Comparison of ENCODE assay signal across 26 cellular contexts in the genomic region with DNA sequence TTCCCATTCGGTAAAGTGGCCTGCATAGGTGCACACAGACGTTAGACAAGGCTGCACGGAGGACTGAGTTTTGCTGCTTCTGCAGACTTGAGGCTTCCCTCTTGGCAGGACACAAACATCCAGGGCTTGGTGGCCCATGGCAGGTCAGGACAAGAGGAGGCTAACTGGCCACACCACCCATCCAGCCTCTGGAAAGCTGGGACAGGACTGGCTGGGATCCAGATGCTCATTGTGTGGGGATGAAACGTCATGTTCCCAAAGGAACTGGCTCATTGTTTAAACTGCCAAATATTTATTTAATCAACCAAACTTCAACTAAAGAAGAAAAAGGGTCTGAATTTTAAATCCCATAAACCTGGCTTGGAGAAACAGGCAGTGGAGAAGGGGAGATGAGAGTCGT.
DNase-seq lines count a peak whose midpoint lies in the region; ATAC-seq and TF ChIP-seq lines count a peak whose summit lies in the region.
"Had no signal": no experiment of that assay in that cellular context is flagged by ENCODE, and none has a peak within 500 bp of the region (broad histone marks: within the 10 kb centered on the region; RNA-seq: fewer than 3 reads in every experiment).

No MANE protein-coding gene starts in this region.

- no peak for DNase-seq in Right ventricle myocardium inferior (ENCODE audit: missing footprints)
- DNase-seq in right atrium auricular region (ENCODE audit: low spot score) = no peak
- DNase-seq in cardiac septum (ENCODE audit: low spot score) = peak; percentile 77
- DNase-seq in medulla oblongata (ENCODE audit: extremely low spot score) = peak; percentile 22
- no peak for DNase-seq in HEK293T (ENCODE audit: extremely low spot score)
- no peak for DNase-seq in Peyer's patch
- no peak for DNase-seq in mesenchymal stem cell
- DNase-seq: activated CD4-positive, alpha-beta memory T cell treated with anti-CD3 and anti-CD28 coated beads for 36 hours; activated effector memory CD4-positive, alpha-beta T cell treated with anti-CD3 and anti-CD28 coated beads, Interleukin-2, amount 50 U/mL, for 16 hours; activated T-cell treated with anti-CD3 and anti-CD28 coated beads for 4 hours; Caco-2; DND-41; GM23248; NCI-H1092; NCI-H2029; NCI-H226; NCI-H774; psoas muscle; SHP77; stimulated activated naive B cell treated with anti-CD40 and anti-IgM and Interleukin-4, amounts not matched to agents 10 μg/mL and 1 μg/mL and 100 μg/mL, for 72 hours; SW 1271 had no signal

- H3K4me2 ChIP-seq in mesenchymal stem cell (ENCODE audit: low read length, poor library complexity, severe bottlenecking) = no peak overlapping the region
- H3K4me2 ChIP-seq: A549, BLaER1, neural progenitor cell, smooth muscle cell had no signal

- no peak overlapping the region for H4K91ac ChIP-seq in mesenchymal stem cell (ENCODE audit: low read length)

- TF ChIP-seq CTCF in right atrium auricular region (IDR thresholded peaks at IDR 0.05) (no peak), Peyer's patch (IDR thresholded peaks at IDR 0.05) (no peak)

- CTCF ChIA-PET in HEK293T (lab: Yijun Ruan, JAX) = no interaction called here

- 84% methylated on average over 4 of the region's 5 CpGs for WGBS in mesenchymal stem cell

- no peaks in the 10 kb centered on the region for H3K27me3 ChIP-seq in right atrium auricular region
- no peaks in the 10 kb centered on the region for H3K27me3 ChIP-seq in Peyer's patch
- no peaks in the 10 kb centered on the region for H3K27me3 ChIP-seq in mesenchymal stem cell (ENCODE audit: control insufficient read depth in 1 of 2, insufficient read depth in 1 of 2, low read length in 2 of 2)
- H3K27me3 ChIP-seq: BLaER1, neural progenitor cell had no signal

- H3K23ac ChIP-seq in mesenchymal stem cell (ENCODE audit: low read length in 2 of 2) = no peak overlapping the region

- H2AK5ac ChIP-seq in mesenchymal stem cell (ENCODE audit: low read length, severe bottlenecking) = no peak overlapping the region

- peak overlapping the region in 1 of 2 experiments; percentile 71 for H3K14ac ChIP-seq in mesenchymal stem cell (ENCODE audit: low read length in 2 of 2)

- POLR2A ChIA-PET in HEK293T (lab: Yijun Ruan, JAX) = no interaction called here

- no peak overlapping the region for H2BK12ac ChIP-seq in mesenchymal stem cell (ENCODE audit: low read length in 2 of 2)

- peak overlapping the region in 1 of 2 donors; percentile 28 for H3K27ac ChIP-seq in right atrium auricular region
- no peak overlapping the region for H3K27ac ChIP-seq in Peyer's patch
- no peak overlapping the region for H3K27ac ChIP-seq in mesenchymal stem cell (ENCODE audit: low read length, poor library complexity, severe bottlenecking)
- H3K27ac ChIP-seq: BLaER1, GM23248, neural progenitor cell, psoas muscle had no signal

- H3K79me1 ChIP-seq in mesenchymal stem cell (replicated peaks; ENCODE audit: low read length, poor library complexity, severe bottlenecking) = no peaks in the 10 kb centered on the region

- H3K9me3 ChIP-seq in right atrium auricular region (no peaks in the 10 kb centered on the region), Peyer's patch (no peaks in the 10 kb centered on the region), mesenchymal stem cell (ENCODE audit: control insufficient read depth, low read length) (no peaks in the 10 kb centered on the region)
- H3K9me3 ChIP-seq: A549, BLaER1, Caco-2, psoas muscle had no signal

- no peak overlapping the region for H2AFZ ChIP-seq in mesenchymal stem cell (ENCODE audit: low read depth, low read length)
- H2AFZ ChIP-seq: GM23248, neural progenitor cell had no signal

- TF ChIP-seq POLR2A in Peyer's patch (IDR thresholded peaks at IDR 0.05) = no peak

- H3K18ac ChIP-seq in mesenchymal stem cell (ENCODE audit: low read depth in 1 of 2, low read length in 2 of 2) = no peak overlapping the region

- no peak overlapping the region for H3K4ac ChIP-seq in mesenchymal stem cell (ENCODE audit: low read depth in 1 of 2, low read length in 2 of 2)

- H3K36me3 ChIP-seq in right atrium auricular region (no peaks in the 10 kb centered on the region), Peyer's patch (no peaks in the 10 kb centered on the region), mesenchymal stem cell (ENCODE audit: control insufficient read depth in 1 of 2, insufficient read depth in 2 of 2, low read depth in 1 of 2, low read length in 2 of 2) (peaks cover 5 to 26% of the 10 kb centered on the region in 2 experiments)
- H3K36me3 ChIP-seq: neural progenitor cell had no signal

- H3K4me1 ChIP-seq in right atrium auricular region (peaks cover 0 to 14% of the 10 kb centered on the region in 2 donors), Peyer's patch (no peaks in the 10 kb centered on the region), mesenchymal stem cell (ENCODE audit: control insufficient read depth, insufficient read depth, low read depth, low read length) (no peaks in the 10 kb centered on the region)
- H3K4me1 ChIP-seq: Caco-2, neural progenitor cell, psoas muscle had no signal

- H3K9ac ChIP-seq in mesenchymal stem cell (ENCODE audit: low read length) = no peak overlapping the region
- H3K9ac ChIP-seq: BLaER1, GM23248, neural progenitor cell had no signal

- no peak overlapping the region for H4K8ac ChIP-seq in mesenchymal stem cell (ENCODE audit: low read length)

- ATAC-seq in Right ventricle myocardium inferior (peak; percentile 21), HG03159 (IDR thresholded peaks at IDR 0.05; ENCODE audit: unreplicated experiment) (no peak)
- ATAC-seq: A549; psoas muscle; stimulated activated naive B cell treated with anti-CD40 and anti-IgM and Interleukin-4, amounts not matched to agents 10 μg/mL and 1 μg/mL and 100 μg/mL, for 72 hours had no signal

- H2BK15ac ChIP-seq in mesenchymal stem cell (ENCODE audit: low read depth, poor library complexity, severe bottlenecking) = no peak overlapping the region

- H3K4me3 ChIP-seq in right atrium auricular region (no peak overlapping the region), Peyer's patch (no peak overlapping the region), mesenchymal stem cell (ENCODE audit: insufficient read depth in 1 of 2, low read depth in 1 of 2, low read length in 2 of 2) (no peak overlapping the region)
- H3K4me3 ChIP-seq: A549, BLaER1, GM23248, neural progenitor cell, psoas muscle, smooth muscle cell had no signal

- intact Hi-C loops in Right ventricle myocardium inferior (cut with DNase I) (no loop called here), cardiac septum (cut with DNase I) (no loop called here)

- H2BK120ac ChIP-seq in mesenchymal stem cell (ENCODE audit: low read depth, low read length) = no peak overlapping the region

- H2BK5ac ChIP-seq in mesenchymal stem cell (ENCODE audit: low read depth, low read length, poor library complexity, severe bottlenecking) = no peak overlapping the region

TF ChIP-seq in HEK293T, 16 proteins besides CTCF, POLR2A, EP300 and RAD21:
- TF ChIP-seq CTBP1 (IDR thresholded peaks at IDR 0.05; ENCODE audit: borderline replicate concordance) = no peak
- no peak for TF ChIP-seq ZNF384 (IDR thresholded peaks at IDR 0.05)
- no peak for TF ChIP-seq ARNT (IDR thresholded peaks at IDR 0.05)
- TF ChIP-seq TARDBP (IDR thresholded peaks at IDR 0.05) = no peak
- no peak for TF ChIP-seq FOXK2 (IDR thresholded peaks at IDR 0.05)
- no peak for TF ChIP-seq NFRKB (IDR thresholded peaks at IDR 0.05)
- TF ChIP-seq SP1 (IDR thresholded peaks at IDR 0.05) = no peak
- TF ChIP-seq BHLHE40 (IDR thresholded peaks at IDR 0.05; ENCODE audit: borderline replicate concordance) = no peak
- no peak for TF ChIP-seq L3MBTL2 (conservative IDR thresholded peaks at IDR 0.05)
- TF ChIP-seq LEF1 (IDR thresholded peaks at IDR 0.05; ENCODE audit: borderline replicate concordance) = no peak
- no peak for TF ChIP-seq ELF4 (IDR thresholded peaks at IDR 0.05)

Comparison
In these comparisons a context has a peak if more than half of its experiments do, and no peak if none do; other contexts are left out.
1. DNase-seq: peak in cardiac septum (single experiment) and medulla oblongata (single experiment); none in Right ventricle myocardium inferior (single experiment), right atrium auricular region (single experiment), HEK293T (single experiment), Peyer's patch (0 of 3) and mesenchymal stem cell (single experiment).